ENCODE assay signal across 8 cellular contexts in genomic region chr13:60396008-60396782, GRCh38. TPM values are rescaled to one million over a fixed set of nuclear protein-coding genes. Genes with fewer than 3 reads are reported as not detected.
DNase-seq lines count a peak whose midpoint lies in the region; ATAC-seq, FAIRE-seq and TF ChIP-seq lines count a peak whose summit lies in the region.

No MANE protein-coding gene starts in this region.

- peaks cover 4% of the 10 kb centered on the region for H3K36me3 Mint-ChIP-seq in natural killer cell treated with Interleukin-12 subunit alpha and Interleukin-12 subunit beta and Interleukin-15 and Interleukin-18, amount 100 ng/mL, for 72 hours

- peak overlapping the region; percentile 95 for H3K27ac ChIP-seq in RWPE1

- peak; percentile 91 to 93 for ATAC-seq in natural killer cell treated with Interleukin-12 subunit alpha and Interleukin-12 subunit beta and Interleukin-15 and Interleukin-18, amount 100 ng/mL, for 72 hours
- peak; percentile 90 for ATAC-seq in stimulated activated naive CD8-positive, alpha-beta T cell treated with anti-CD3 and anti-CD28 coated beads, Interleukin-15, Interleukin-2, amounts not matched to agents 100 U/mL and 50 U/mL, for 24 hours

- FAIRE-seq in H54 (lab: Jason Lieb, UNC) = peak; percentile 97

- H3K4me1 Mint-ChIP-seq in natural killer cell treated with Interleukin-12 subunit alpha and Interleukin-12 subunit beta and Interleukin-15 and Interleukin-18, amount 100 ng/mL, for 72 hours (ENCODE audit: low read depth in 2 of 2) = peaks cover 24 to 26% of the 10 kb centered on the region in 2 donors

- TF ChIP-seq CTCF in RWPE1 (conservative IDR thresholded peaks at IDR 0.05; ENCODE audit: low read depth) = no peak
- TF ChIP-seq CTCF in fibroblast of the aortic adventitia (IDR thresholded peaks at IDR 0.05; ENCODE audit: insufficient read depth, low read length) = no peak

- H3K27ac Mint-ChIP-seq in natural killer cell treated with Interleukin-12 subunit alpha and Interleukin-12 subunit beta and Interleukin-15 and Interleukin-18, amount 100 ng/mL, for 72 hours = peak overlapping the region; percentile 94 to 96

- no peaks in the 10 kb centered on the region for H3K9me3 Mint-ChIP-seq in natural killer cell treated with Interleukin-12 subunit alpha and Interleukin-12 subunit beta and Interleukin-15 and Interleukin-18, amount 100 ng/mL, for 72 hours

- peak overlapping the region; percentile 96 for H3K4me3 Mint-ChIP-seq in natural killer cell treated with Interleukin-12 subunit alpha and Interleukin-12 subunit beta and Interleukin-15 and Interleukin-18, amount 100 ng/mL, for 72 hours

- CTCF ChIA-PET in RWPE1 (lab: Yijun Ruan, JAX) = no interaction called here

- DNase-seq in ELF-1 (ENCODE audit: low read depth, low spot score) = peak; percentile 93
- DNase-seq in H54 (ENCODE audit: insufficient read length, low spot score) = peak; percentile 91
- peak; percentile 92 for DNase-seq in LoVo (ENCODE audit: low spot score)
- peak; percentile 90 for DNase-seq in RWPE1 (ENCODE audit: low spot score)
- peak; percentile 84 for DNase-seq in activated T-helper 9 cell treated with anti-CD3 and anti-CD28 coated beads, Interleukin-2, amount 50 U/mL, for 16 hours (ENCODE audit: low read depth)
- DNase-seq in fibroblast of the aortic adventitia (ENCODE audit: low read depth) = peak; percentile 87
- peak; percentile 92 for DNase-seq in natural killer cell treated with Interleukin-12 subunit alpha and Interleukin-12 subunit beta and Interleukin-15 and Interleukin-18, amount 100 ng/mL, for 72 hours (ENCODE audit: low spot score)
- peak; percentile 88 for DNase-seq in stimulated activated naive CD8-positive, alpha-beta T cell treated with anti-CD3 and anti-CD28 coated beads, Interleukin-15, Interleukin-2, amounts not matched to agents 100 U/mL and 50 U/mL, for 24 hours

- no peaks in the 10 kb centered on the region for H3K27me3 Mint-ChIP-seq in natural killer cell treated with Interleukin-12 subunit alpha and Interleukin-12 subunit beta and Interleukin-15 and Interleukin-18, amount 100 ng/mL, for 72 hours

- peak overlapping the region; percentile 88 for H3K4me3 ChIP-seq in fibroblast of the aortic adventitia (ENCODE audit: low read depth, low read length)

- POLR2A ChIA-PET in RWPE1 (lab: Yijun Ruan, JAX; ENCODE audit: low non-redundant PET) = no interaction called here

- peak; percentile 85 for TF ChIP-seq POLR2A in H54 (IDR thresholded peaks at IDR 0.05; ENCODE audit: low read depth, low read length)

RNA-seq across cellular contexts. Expression of gene TDRD3, which starts 0.8 kb away (rescaled TPM):
- total RNA-seq in fibroblast of the aortic adventitia (ENCODE audit: low replicate concordance) = 25.8 and 34.1 TPM in 2 replicates
- 10 to 100 TPM; 12.6 to 17.4 TPM for total RNA-seq in natural killer cell treated with Interleukin-12 subunit alpha and Interleukin-12 subunit beta and Interleukin-15 and Interleukin-18, amount 100 ng/mL, for 72 hours

Comparison
In these comparisons a context has a peak if more than half of its experiments do, and no peak if none do; other contexts are left out.
1. Peak in every context shown above with its lines: DNase-seq, ATAC-seq, H3K4me3 ChIP-seq and H3K27ac ChIP-seq.